ENCODE assay signal across 9 cellular contexts in the genomic region with DNA sequence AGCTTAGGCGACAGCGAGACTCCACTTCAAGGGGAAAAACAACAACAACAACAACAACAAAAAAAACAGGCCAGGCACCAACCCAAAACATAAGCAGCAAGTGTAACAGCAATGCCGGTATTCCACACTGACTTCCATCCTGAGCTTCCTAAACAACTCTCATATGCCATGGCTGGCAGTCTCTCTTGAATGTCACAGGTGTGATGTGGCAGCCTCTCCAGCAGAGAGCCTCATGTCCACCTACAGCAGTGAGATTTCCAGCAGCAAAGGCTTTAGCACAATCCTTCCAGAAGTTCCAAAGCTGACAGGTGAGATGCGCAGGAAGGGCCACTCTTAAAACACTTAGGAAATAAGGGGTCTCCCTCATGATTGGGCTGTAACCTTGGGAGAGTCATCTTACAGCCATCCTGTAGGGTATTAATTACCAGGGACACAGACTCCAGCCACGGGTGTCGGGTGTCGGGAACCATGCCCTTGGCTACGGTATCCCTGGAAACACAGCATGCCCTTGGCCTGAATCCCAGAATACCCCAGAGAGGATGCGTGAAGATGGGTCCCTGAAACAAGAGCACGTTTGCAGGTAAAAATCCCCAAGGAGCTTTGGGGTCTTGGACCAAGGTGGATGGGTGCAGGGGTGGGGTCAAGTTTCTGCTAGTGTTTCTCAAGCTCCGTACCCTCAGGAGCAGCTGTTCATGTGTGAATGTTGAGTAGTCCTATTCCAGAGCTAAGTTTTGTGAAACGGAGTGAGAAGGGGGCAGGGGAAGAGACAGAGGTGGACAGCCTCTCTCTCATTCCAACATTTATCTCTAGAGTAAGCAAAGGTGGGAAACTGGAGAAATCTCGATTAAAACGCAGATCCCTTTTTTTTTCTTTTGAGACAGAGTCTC.
DNase-seq lines count a peak whose midpoint lies in the region; ATAC-seq and TF ChIP-seq lines count a peak whose summit lies in the region.
"Had no signal": no experiment of that assay in that cellular context is flagged by ENCODE, and none has a peak within 500 bp of the region (broad histone marks: within the 10 kb centered on the region; RNA-seq: fewer than 3 reads in every experiment).

No MANE protein-coding gene starts in this region.

- H3K9me3 Mint-ChIP-seq in nephron progenitor cell, result peaks cover 8% of the 10 kb centered on the region
- H3K9me3 Mint-ChIP-seq in stimulated activated memory B cell treated with anti-CD40 and anti-IgM and Interleukin-4, amounts not matched to agents 10 μg/mL and 1 μg/mL and 100 μg/mL, for 72 hours, result no peaks in the 10 kb centered on the region

- H3K4me3 Mint-ChIP-seq in nephron progenitor cell, result peak overlapping the region; percentile 56
- H3K4me3 Mint-ChIP-seq in stimulated activated memory B cell treated with anti-CD40 and anti-IgM and Interleukin-4, amounts not matched to agents 10 μg/mL and 1 μg/mL and 100 μg/mL, for 72 hours, result no peak overlapping the region

- DNase-seq in ELR (ENCODE audit: low read depth), result peak; percentile 28
- DNase-seq in NCI-H146 treated with DMSO at 0.1 percent for 48 hours (lab: John Stamatoyannopoulos, UW; ENCODE audit: unreplicated experiment), result peak; percentile 49
- peak; percentile 51 for DNase-seq in astrocyte of the spinal cord (ENCODE audit: low read depth, low spot score)
- peak; percentile 65 for DNase-seq in nephron progenitor cell
- DNase-seq in stimulated activated CD4-positive, alpha-beta T cell treated with anti-CD3 and anti-CD28 coated beads, Interleukin-2, amount 100 ng/mL, for 24 hours, result no peak
- DNase-seq: spleen had no signal

- H3K27me3 Mint-ChIP-seq in nephron progenitor cell (ENCODE audit: low read depth, poor library complexity), result peaks cover 4% of the 10 kb centered on the region
- H3K27me3 Mint-ChIP-seq in stimulated activated memory B cell treated with anti-CD40 and anti-IgM and Interleukin-4, amounts not matched to agents 10 μg/mL and 1 μg/mL and 100 μg/mL, for 72 hours, result no peaks in the 10 kb centered on the region

- peaks cover 29% of the 10 kb centered on the region for H3K36me3 Mint-ChIP-seq in nephron progenitor cell (ENCODE audit: low read depth)
- H3K36me3 Mint-ChIP-seq in stimulated activated memory B cell treated with anti-CD40 and anti-IgM and Interleukin-4, amounts not matched to agents 10 μg/mL and 1 μg/mL and 100 μg/mL, for 72 hours, result peaks cover 5% of the 10 kb centered on the region

- in situ Hi-C loops in astrocyte of the spinal cord (cut with HindIII; ENCODE audit: low sequenced_read_pairs), result no loop called here

- TF ChIP-seq CTCF in astrocyte of the spinal cord (IDR thresholded peaks at IDR 0.05; ENCODE audit: low read depth, low read length) (no peak), nephron progenitor cell (IDR thresholded peaks at IDR 0.05) (no peak)

- peaks cover 61% of the 10 kb centered on the region for H3K4me1 Mint-ChIP-seq in nephron progenitor cell
- H3K4me1 Mint-ChIP-seq in stimulated activated memory B cell treated with anti-CD40 and anti-IgM and Interleukin-4, amounts not matched to agents 10 μg/mL and 1 μg/mL and 100 μg/mL, for 72 hours, result peaks cover 51% of the 10 kb centered on the region

- ATAC-seq in HG03521 (IDR thresholded peaks at IDR 0.05; ENCODE audit: unreplicated experiment) (no peak), GM21619 (IDR thresholded peaks at IDR 0.05; ENCODE audit: unreplicated experiment) (no peak)
- no peak for ATAC-seq in stimulated activated memory B cell treated with anti-CD40 and anti-IgM and Interleukin-4, amounts not matched to agents 10 μg/mL and 1 μg/mL and 100 μg/mL, for 72 hours

- H3K4me3 ChIP-seq in astrocyte of the spinal cord (ENCODE audit: low read depth, low read length), result no peak overlapping the region
- H3K4me3 ChIP-seq: spleen had no signal

- H3K27ac Mint-ChIP-seq in nephron progenitor cell, result peak overlapping the region; percentile 85
- no peak overlapping the region for H3K27ac Mint-ChIP-seq in stimulated activated memory B cell treated with anti-CD40 and anti-IgM and Interleukin-4, amounts not matched to agents 10 μg/mL and 1 μg/mL and 100 μg/mL, for 72 hours

Comparison
In these comparisons a context has a peak if more than half of its experiments do, and no peak if none do; other contexts are left out.
1. DNase-seq: peak in ELR (single experiment), NCI-H146 treated with DMSO at 0.1 percent for 48 hours (single experiment), astrocyte of the spinal cord (single experiment) and nephron progenitor cell (single experiment); none in stimulated activated CD4-positive, alpha-beta T cell treated with anti-CD3 and anti-CD28 coated beads, Interleukin-2, amount 100 ng/mL, for 24 hours (0 of 2).